Comparison of ENCODE assay signal across 25 cellular contexts in the genomic region with DNA sequence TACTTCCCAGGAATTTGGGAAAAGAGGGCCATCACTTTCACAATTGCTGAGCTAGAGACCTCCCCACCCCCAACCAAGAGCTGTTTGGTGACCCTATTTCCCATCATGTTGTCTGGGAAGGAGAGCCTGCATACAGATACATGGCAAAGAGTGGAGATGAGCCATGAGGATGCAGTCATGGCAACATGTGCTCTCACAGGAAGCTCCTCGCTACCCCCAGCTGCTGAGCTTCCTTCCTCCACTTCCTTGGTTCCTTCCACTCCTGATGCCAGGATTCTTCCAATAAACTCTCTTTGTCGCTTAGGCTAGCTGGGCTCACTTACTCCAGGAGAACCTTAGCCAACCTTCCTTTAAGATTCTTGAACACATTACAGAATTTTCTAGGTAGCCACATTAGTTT. TPM values are rescaled to one million over a fixed set of nuclear protein-coding genes. Genes with fewer than 3 reads are reported as not detected.
"Had no signal": no experiment of that assay in that cellular context is flagged by ENCODE, and none has a peak within 500 bp of the region (broad histone marks: within the 10 kb centered on the region; RNA-seq: fewer than 3 reads in every experiment).

No MANE protein-coding gene starts in this region.

- H3K27me3 Mint-ChIP-seq: activated CD4-positive, alpha-beta T cell treated with anti-CD3 and anti-CD28 coated beads, Interleukin-2, amount 10 ng/mL, durations not matched to agents 24 days and 14 days; activated CD8-positive, alpha-beta T cell treated with anti-CD3 and anti-CD28 coated beads for 36 hours; activated naive CD4-positive, alpha-beta T cell treated with anti-CD3 and anti-CD28 coated beads, Interleukin-2, amount 50 U/mL, for 24 hours; effector memory CD8-positive, alpha-beta T cell; stimulated activated memory B cell treated with anti-CD40 and anti-IgM and Interleukin-4, amounts not matched to agents 10 μg/mL and 1 μg/mL and 100 μg/mL, for 72 hours had no signal

- H3K4me3 Mint-ChIP-seq: activated CD4-positive, alpha-beta T cell treated with anti-CD3 and anti-CD28 coated beads, Interleukin-2, amount 10 ng/mL, durations not matched to agents 24 days and 14 days; activated CD8-positive, alpha-beta T cell treated with anti-CD3 and anti-CD28 coated beads for 36 hours; activated naive CD4-positive, alpha-beta T cell treated with anti-CD3 and anti-CD28 coated beads, Interleukin-2, amount 50 U/mL, for 24 hours; activated T-helper 1 cell treated with anti-CD3 and anti-CD28 coated beads, Interleukin-12 subunit alpha, Interleukin-12 subunit beta, Interleukin-2, Interleukin-4 antibody, amounts not matched to agents 30 ng/mL and 10 ng/mL and 1 ng/mL, durations not matched to agents 14 hours and 24 hours and 36 hours; brain; effector memory CD8-positive, alpha-beta T cell; mesothelial cell of epicardium; natural killer cell; stimulated activated memory B cell treated with anti-CD40 and anti-IgM and Interleukin-4, amounts not matched to agents 10 μg/mL and 1 μg/mL and 100 μg/mL, for 72 hours had no signal

- ATAC-seq: activated CD4-positive, CD25-positive, alpha-beta regulatory T cell treated with anti-CD3 and anti-CD28 coated beads, Interleukin-2, amount 50 U/mL, for 24 hours; activated CD8-positive, alpha-beta T cell treated with anti-CD3 and anti-CD28 coated beads for 36 hours; effector memory CD8-positive, alpha-beta T cell; gastroesophageal sphincter; left cardiac atrium; natural killer cell; stimulated activated memory B cell treated with anti-CD40 and anti-IgM and Interleukin-4, amounts not matched to agents 10 μg/mL and 1 μg/mL and 100 μg/mL, for 72 hours had no signal

- H3K4me1 ChIP-seq: prostate gland, testis had no signal

- H3K36me3 Mint-ChIP-seq: mesothelial cell of epicardium had no signal

- H3K27me3 ChIP-seq: esophagus squamous epithelium, gastroesophageal sphincter, ovary, right atrium auricular region, testis had no signal

- H3K27ac Mint-ChIP-seq: activated CD4-positive, alpha-beta T cell treated with anti-CD3 and anti-CD28 coated beads, Interleukin-2, amount 10 ng/mL, durations not matched to agents 24 days and 14 days; activated CD8-positive, alpha-beta T cell treated with anti-CD3 and anti-CD28 coated beads for 36 hours; activated naive CD4-positive, alpha-beta T cell treated with anti-CD3 and anti-CD28 coated beads, Interleukin-2, amount 50 U/mL, for 24 hours; mesothelial cell of epicardium; stimulated activated memory B cell treated with anti-CD40 and anti-IgM and Interleukin-4, amounts not matched to agents 10 μg/mL and 1 μg/mL and 100 μg/mL, for 72 hours had no signal

- H3K9me3 ChIP-seq: esophagus squamous epithelium, gastroesophageal sphincter, ovary, prostate gland, right atrium auricular region, testis had no signal

- H3K4me1 Mint-ChIP-seq: activated naive CD4-positive, alpha-beta T cell treated with anti-CD3 and anti-CD28 coated beads, Interleukin-2, amount 50 U/mL, for 24 hours; brain had no signal

- H3K9me3 Mint-ChIP-seq: activated CD4-positive, alpha-beta T cell treated with anti-CD3 and anti-CD28 coated beads, Interleukin-2, amount 10 ng/mL, durations not matched to agents 24 days and 14 days; activated CD8-positive, alpha-beta T cell treated with anti-CD3 and anti-CD28 coated beads for 36 hours; activated naive CD4-positive, alpha-beta T cell treated with anti-CD3 and anti-CD28 coated beads, Interleukin-2, amount 50 U/mL, for 24 hours; activated T-helper 1 cell treated with anti-CD3 and anti-CD28 coated beads, Interleukin-12 subunit alpha, Interleukin-12 subunit beta, Interleukin-2, Interleukin-4 antibody, amounts not matched to agents 30 ng/mL and 10 ng/mL and 1 ng/mL, durations not matched to agents 14 hours and 24 hours and 36 hours; effector memory CD8-positive, alpha-beta T cell; mesothelial cell of epicardium; natural killer cell; stimulated activated memory B cell treated with anti-CD40 and anti-IgM and Interleukin-4, amounts not matched to agents 10 μg/mL and 1 μg/mL and 100 μg/mL, for 72 hours had no signal

- H3K36me3 ChIP-seq: ovary, prostate gland had no signal

- H3K27ac ChIP-seq: ovary, prostate gland, right atrium auricular region, testis had no signal

- DNase-seq: activated CD4-positive, alpha-beta T cell treated with anti-CD3 and anti-CD28 coated beads, Interleukin-2, amount 10 ng/mL, durations not matched to agents 24 days and 14 days; activated CD8-positive, alpha-beta T cell treated with anti-CD3 and anti-CD28 coated beads for 36 hours; activated gamma-delta T cell; aorta; effector memory CD8-positive, alpha-beta T cell; esophagus squamous epithelium; islet precursor cell; left cardiac atrium; natural killer cell; ovary; SW 1271; testis; trophoblast cell had no signal

- H3K4me3 ChIP-seq: esophagus squamous epithelium, gastroesophageal sphincter, ovary, prostate gland, right atrium auricular region, testis had no signal

RNA-seq across cellular contexts. Expression of gene MUC13, which starts 48.3 kb away (rescaled TPM):
- total RNA-seq: activated CD4-positive, alpha-beta T cell treated with anti-CD3 and anti-CD28 coated beads, Interleukin-2, amount 10 ng/mL, durations not matched to agents 24 days and 14 days; activated CD8-positive, alpha-beta T cell treated with anti-CD3 and anti-CD28 coated beads for 36 hours; activated T-helper 1 cell treated with anti-CD3 and anti-CD28 coated beads, Interleukin-12 subunit alpha, Interleukin-12 subunit beta, Interleukin-2, Interleukin-4 antibody, amounts not matched to agents 30 ng/mL and 10 ng/mL and 1 ng/mL, durations not matched to agents 14 hours and 24 hours and 36 hours; dermis microvascular lymphatic vessel endothelial cell; gastroesophageal sphincter; left cardiac atrium; lower leg skin; mesothelial cell of epicardium; right atrium auricular region; T-helper 2 cell treated with Interferon-gamma antibody and Interleukin-4, amounts not matched to agents 100 ng/mL and 5 ng/mL, for 36 hours had no signal
